8 cellular contexts compared by ENCODE assay signal in the genomic region with DNA sequence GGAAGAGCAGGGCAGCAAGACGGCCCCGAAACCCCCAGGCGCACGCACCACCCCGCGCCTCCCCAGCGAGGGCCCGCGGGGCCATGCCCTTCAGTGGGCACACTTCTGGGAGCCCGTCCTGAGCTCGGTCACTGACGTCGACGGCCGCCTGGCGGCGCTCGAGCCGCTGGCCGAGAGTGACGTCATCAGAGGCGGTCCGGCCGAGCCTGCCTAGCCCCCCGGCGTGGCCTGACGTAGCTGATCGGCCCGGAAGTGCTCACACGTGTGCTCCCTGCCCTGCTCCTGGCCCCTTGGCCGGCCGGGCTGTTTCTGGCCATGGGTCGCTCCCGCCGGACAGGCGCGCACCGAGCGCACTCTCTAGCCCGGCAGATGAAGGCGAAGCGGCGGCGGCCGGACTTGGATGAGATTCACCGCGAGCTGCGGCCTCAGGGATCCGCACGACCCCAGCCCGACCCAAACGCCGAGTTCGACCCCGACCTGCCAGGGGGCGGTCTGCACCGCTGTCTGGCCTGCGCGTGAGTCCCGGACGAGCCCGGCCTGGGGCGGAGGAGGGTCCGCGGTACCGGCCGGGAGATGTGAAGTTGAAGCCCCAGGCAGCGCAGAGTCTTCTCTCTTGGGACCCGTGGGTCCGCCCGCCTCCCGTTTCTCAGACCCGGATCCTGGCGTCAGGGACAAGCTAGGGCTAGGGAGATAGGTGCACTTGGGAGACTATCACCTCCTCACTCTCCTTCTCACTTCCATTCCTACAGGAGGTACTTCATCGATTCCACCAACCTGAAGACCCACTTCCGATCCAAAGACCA. TPM values are rescaled to one million over a fixed set of nuclear protein-coding genes. Genes with fewer than 3 reads are reported as not detected.
DNase-seq lines count a peak whose midpoint lies in the region; ATAC-seq and TF ChIP-seq lines count a peak whose summit lies in the region.

A gene (plus strand): TSS at position 240 of the 803 bp plus-strand sequence. CDS start 76 bp downstream, at position 316.

- H3K36me3 ChIP-seq in adrenal gland (replicated peaks in 1 of 2) = no peaks in the 10 kb centered on the region
- H3K36me3 ChIP-seq in heart left ventricle = peaks cover 0 to 2% (median 0%) of the 10 kb centered on the region in 9 donors
- H3K36me3 ChIP-seq in upper lobe of left lung = peaks cover 0 to 7% (median 0%) of the 10 kb centered on the region in 4 donors

- H3K4me1 ChIP-seq in adrenal gland (replicated peaks in 1 of 2) = peaks cover 7 to 15% of the 10 kb centered on the region in 2 donors
- H3K4me1 ChIP-seq in heart left ventricle = peaks cover 5 to 26% (median 16%) of the 10 kb centered on the region in 12 donors
- H3K4me1 ChIP-seq in upper lobe of left lung = peaks cover 9 to 20% (median 14%) of the 10 kb centered on the region in 4 donors

- peak; percentile 25 to 40 for TF ChIP-seq POLR2A in adrenal gland (IDR thresholded peaks at IDR 0.05)
- peak in 1 of 2 donors; percentile 59 for TF ChIP-seq POLR2A in heart left ventricle (IDR thresholded peaks at IDR 0.05)
- peak in 2 of 4 donors; percentile 67 to 69 for TF ChIP-seq POLR2A in upper lobe of left lung (IDR thresholded peaks at IDR 0.05)

- TF ChIP-seq CTCF in GM12873 (IDR thresholded peaks at IDR 0.05; ENCODE audit: insufficient read depth, low read depth, low read length, missing control alignments) = peak; percentile 98
- peak; percentile 75 to 97 (median 88) for TF ChIP-seq CTCF in adrenal gland (IDR thresholded peaks at IDR 0.05)
- peak; percentile 81 to 98 (median 91) for TF ChIP-seq CTCF in heart left ventricle (IDR thresholded peaks at IDR 0.05)
- TF ChIP-seq CTCF in upper lobe of left lung (IDR thresholded peaks at IDR 0.05) = peak; percentile 88 to 99 (median 99)

- ATAC-seq in HG02623 (IDR thresholded peaks at IDR 0.05; ENCODE audit: unreplicated experiment) (peak; percentile 93), heart left ventricle (peak; percentile 92 to 98 (median 96)), upper lobe of left lung (ENCODE audit: low FRiP score in 2 of 2) (peak; percentile 93 to 98)

- WGBS in adrenal gland, 4 donors = 1 to 5% (median 2%) methylated on average over 15 to 76 of the region's 76 CpGs
- WGBS in heart left ventricle, 4 donors = 1 to 6% (median 2%) methylated on average over 20 to 76 of the region's 76 CpGs
- 2 to 5% methylated on average over 8 to 24 of the region's 76 CpGs for WGBS in upper lobe of left lung, 2 donors

- peak in 1 of 4 donors; percentile 25 for TF ChIP-seq EP300 in upper lobe of left lung (IDR thresholded peaks at IDR 0.05)

- intact Hi-C loops in adrenal gland (cut with DNase I) = loop anchor here (5.0 to 10.0 kb wide), 3 partner anchors 62 to 152 kb away; a partner anchor contains a TSS
- intact Hi-C loops in heart left ventricle (cut with DNase I) = loop anchor here (2.0 to 10.0 kb wide), 12 partner anchors 57 to 273 kb away; a partner anchor contains a TSS
- intact Hi-C loops in posterior vena cava (cut with DNase I) = loop anchor here (5.0 kb wide), 2 partner anchors 152 to 1637 kb away; no protein-coding TSS in a partner anchor

- no peaks in the 10 kb centered on the region for H3K27me3 ChIP-seq in adrenal gland
- H3K27me3 ChIP-seq in heart left ventricle = no peaks in the 10 kb centered on the region
- no peaks in the 10 kb centered on the region for H3K27me3 ChIP-seq in upper lobe of left lung

- H3K9me3 ChIP-seq in adrenal gland (replicated peaks in 1 of 3) (no peaks in the 10 kb centered on the region), heart left ventricle (no peaks in the 10 kb centered on the region), upper lobe of left lung (no peaks in the 10 kb centered on the region)

- peak within 1 kb of the TSS in 4 of 5 donors; percentile 33 to 86 (median 68) for H3K27ac ChIP-seq in adrenal gland
- H3K27ac ChIP-seq in heart left ventricle = peak within 1 kb of the TSS; percentile 34 to 89 (median 81)
- peak within 1 kb of the TSS; percentile 64 to 89 (median 74) for H3K27ac ChIP-seq in upper lobe of left lung

- peak within 1 kb of the TSS; percentile 10 to 84 (median 54) for H3K4me3 ChIP-seq in adrenal gland
- peak within 1 kb of the TSS; percentile 66 to 94 (median 86) for H3K4me3 ChIP-seq in heart left ventricle
- H3K4me3 ChIP-seq in upper lobe of left lung = peak within 1 kb of the TSS; percentile 73 to 96 (median 76)

- DNase-seq in NCI-H1105 (lab: John Stamatoyannopoulos, UW) = peak; percentile 85
- DNase-seq in T-helper 1 cell = peak; percentile 64 to 89 (median 77)
- peak; percentile 92 to 96 (median 94) for DNase-seq in adrenal gland
- DNase-seq in heart left ventricle = peak; percentile 93 to 97 (median 95)
- DNase-seq in posterior vena cava (ENCODE audit: low spot score) = peak; percentile 98
- DNase-seq in upper lobe of left lung = peak; percentile 96 to 99

RNA-seq across cellular contexts. Expression of the gene that starts here (rescaled TPM):
- total RNA-seq in adrenal gland (10 to 100 TPM; 17.8 to 44.7 (median 29.5) TPM), heart left ventricle (10 to 100 TPM; 13.7 to 36.8 (median 21.0) TPM), posterior vena cava (10 to 100 TPM; 14.9 to 17.6 TPM), upper lobe of left lung (10 to 100 TPM in 5 of 6 donors, 1 to 10 TPM in 1; 9.8 to 46.5 (median 29.2) TPM)
- polyA plus RNA-seq in adrenal gland (100 to 1,000 TPM in 1 of 3 donors, 10 to 100 TPM in 1, 1 to 10 TPM in 1; 9.8 to 113 (median 51.0) TPM), heart left ventricle (100 to 1,000 TPM in 1 of 2 donors, 10 to 100 TPM in 1; 43.1 to 147 TPM)

Comparison
In these comparisons a context has a peak if more than half of its experiments do, and no peak if none do; other contexts are left out.
1. Peak in every context shown above with its lines: DNase-seq, ATAC-seq, H3K4me3 ChIP-seq and H3K27ac ChIP-seq.